ENCODE assay signal across 8 cellular contexts in the genomic region with DNA sequence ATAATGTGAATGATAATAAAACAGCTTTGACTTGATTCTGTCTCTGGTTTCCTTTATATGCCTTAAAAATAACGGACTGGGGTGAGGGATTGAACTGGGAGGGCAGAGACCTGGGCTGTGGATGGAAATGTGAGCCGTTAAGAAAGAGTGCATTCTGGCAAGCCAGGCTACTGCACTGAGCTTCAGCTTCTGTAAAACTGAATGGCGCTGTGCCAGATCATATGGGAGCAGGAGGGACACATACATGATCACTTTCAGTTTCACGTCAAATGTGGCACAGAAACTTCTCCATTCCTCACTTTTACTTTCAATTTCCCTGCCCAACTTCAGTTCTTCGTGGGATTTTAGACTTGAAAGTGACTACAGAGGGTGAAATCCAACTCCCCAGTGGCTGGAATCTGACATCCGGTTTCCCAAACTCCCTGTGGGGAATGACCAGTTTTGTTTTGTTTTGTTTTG. TPM values are rescaled to one million over a fixed set of nuclear protein-coding genes. Genes with fewer than 3 reads are reported as not detected.
DNase-seq lines count a peak whose midpoint lies in the region; ATAC-seq and TF ChIP-seq lines count a peak whose summit lies in the region.

No MANE protein-coding gene starts in this region.

- H3K27ac ChIP-seq in OCI-LY3 (ENCODE audit: low read length): peak overlapping the region; percentile 37
- peak overlapping the region; percentile 99 for H3K27ac ChIP-seq in fibroblast of lung (ENCODE audit: insufficient read depth, low read length)
- H3K27ac ChIP-seq in transverse colon: peak overlapping the region; percentile 87 to 91 (median 90)

- H3K4me1 ChIP-seq in OCI-LY3 (ENCODE audit: low read length): peaks cover 28% of the 10 kb centered on the region
- peaks cover 45% of the 10 kb centered on the region for H3K4me1 ChIP-seq in fibroblast of lung (ENCODE audit: control insufficient read depth, extremely low read depth, insufficient read depth, low read length)
- peaks cover 6 to 25% (median 19%) of the 10 kb centered on the region in 4 donors for H3K4me1 ChIP-seq in transverse colon

- H3K4me3 ChIP-seq in OCI-LY3 (ENCODE audit: low read length) (peak overlapping the region; percentile 89), fibroblast of lung (replicated peaks in 1 of 4; ENCODE audit: control extremely low read depth in 1 of 4, insufficient read depth in 1 of 4, low read depth in 3 of 4, low read length in 4 of 4) (peak overlapping the region; percentile 81 to 85 (median 84)), transverse colon (peak overlapping the region; percentile 45 to 75 (median 56))

- intact Hi-C loops in transverse colon (cut with DNase I; ENCODE audit: low total_unique reads): loop anchor here (2.0 to 5.0 kb wide), 2 partner anchors 17 to 73 kb away; partner anchors contain the start of gene MT1X

- in situ Hi-C loops in transverse colon (cut with MboI; ENCODE audit: low pct_ligation_motif_present in 1 of 4, low pct_unique_long_range_greater_than_20kb in 1 of 4, low sequenced_read_pairs in 3 of 4): no loop called here

- H3K9me3 ChIP-seq in OCI-LY3 (ENCODE audit: insufficient read depth, low read length) (no peaks in the 10 kb centered on the region), fibroblast of lung (ENCODE audit: control insufficient read depth, insufficient read depth, low read depth, low read length) (no peaks in the 10 kb centered on the region), transverse colon (no peaks in the 10 kb centered on the region)

- no peak for TF ChIP-seq POLR2A in transverse colon (IDR thresholded peaks at IDR 0.05)

- H3K4me2 ChIP-seq in OCI-LY3 (ENCODE audit: low read length) (peak overlapping the region; percentile 100), fibroblast of lung (ENCODE audit: extremely low read depth, insufficient read depth, low read length) (peak overlapping the region; percentile 90)

- no peak overlapping the region for H2AFZ ChIP-seq in OCI-LY3 (ENCODE audit: low read depth, low read length)
- H2AFZ ChIP-seq in fibroblast of lung (ENCODE audit: low read length): no peak overlapping the region

- H3K36me3 ChIP-seq in OCI-LY3 (replicated peaks; ENCODE audit: low read depth, low read length): no peaks in the 10 kb centered on the region
- no peaks in the 10 kb centered on the region for H3K36me3 ChIP-seq in fibroblast of lung (ENCODE audit: control insufficient read depth, insufficient read depth, low read length)
- H3K36me3 ChIP-seq in transverse colon: no peaks in the 10 kb centered on the region

- no peak for TF ChIP-seq EP300 in transverse colon (IDR thresholded peaks at IDR 0.05; ENCODE audit: low read depth)

- 1 to 4% methylated on average over 5 to 6 of the region's 6 CpGs for WGBS in transverse colon (ENCODE audit: low coverage in 1 of 2), 2 donors

- no peaks in the 10 kb centered on the region for H3K27me3 ChIP-seq in OCI-LY3 (ENCODE audit: low read depth, low read length)
- no peaks in the 10 kb centered on the region for H3K27me3 ChIP-seq in fibroblast of lung (ENCODE audit: control insufficient read depth, insufficient read depth, low read length)
- no peaks in the 10 kb centered on the region for H3K27me3 ChIP-seq in transverse colon

- peak overlapping the region; percentile 79 for H3K9ac ChIP-seq in OCI-LY3 (ENCODE audit: low read length)
- H3K9ac ChIP-seq in fibroblast of lung (ENCODE audit: insufficient read depth, low read length): peak overlapping the region; percentile 80

- TF ChIP-seq CTCF in OCI-LY3 (IDR thresholded peaks at IDR 0.05; ENCODE audit: low read depth, low read length) (no peak), fibroblast of lung (conservative IDR thresholded peaks at IDR 0.05 in 1 of 2, IDR thresholded peaks at IDR 0.05 in 1 of 2; ENCODE audit: low read depth in 1 of 2, low read length in 2 of 2) (peak in 1 of 2 donors; percentile 24), transverse colon (IDR thresholded peaks at IDR 0.05) (peak in 1 of 5 experiments; percentile 2)

- peak; percentile 47 for ATAC-seq in HG03066 (IDR thresholded peaks at IDR 0.05; ENCODE audit: low read depth, unreplicated experiment)

- H3K79me2 ChIP-seq in OCI-LY3 (ENCODE audit: low read length) (no peaks in the 10 kb centered on the region), fibroblast of lung (ENCODE audit: control insufficient read depth, insufficient read depth, low read length) (peaks cover 11% of the 10 kb centered on the region)

- peak; percentile 18 for DNase-seq in NCI-H2196 (lab: John Stamatoyannopoulos, UW; ENCODE audit: unreplicated experiment)
- DNase-seq in NCI-H2196 treated with DMSO at 0.1 percent for 48 hours (lab: John Stamatoyannopoulos, UW; ENCODE audit: unreplicated experiment): no peak
- DNase-seq in activated T-cell treated with anti-CD3 and anti-CD28 coated beads, Interleukin-2, amount 50 U/mL, for 1 hour: peak; percentile 54
- peak; percentile 85 to 94 for DNase-seq in fibroblast of lung (ENCODE audit: low read depth in 2 of 2)
- peak; percentile 50 for DNase-seq in occipital lobe (lab: John Stamatoyannopoulos, UW)
- DNase-seq in transverse colon: peak; percentile 86

- H4K20me1 ChIP-seq in OCI-LY3 (ENCODE audit: insufficient read depth, low read length) (no peaks in the 10 kb centered on the region), fibroblast of lung (ENCODE audit: control insufficient read depth, extremely low read depth, insufficient read depth, low read length) (no peaks in the 10 kb centered on the region)

RNA-seq across cellular contexts. Expression of gene MT2A, which starts 1.1 kb away (rescaled TPM):
- 76.5 and 113 TPM in 2 replicates for total RNA-seq in fibroblast of lung
- 49.2 and 225 TPM in 2 replicates for polyA plus RNA-seq in fibroblast of lung
- polyA plus RNA-seq in fibroblast of lung (2012): 1,082 and 3,263 TPM in 2 replicates
- 122 and 423 TPM in 2 replicates for polyA minus RNA-seq in fibroblast of lung (ENCODE audit: low replicate concordance)
- 2.3 TPM for total RNA-seq in occipital lobe
- total RNA-seq in transverse colon: 100 to 1,000 TPM in 2 of 4 donors, 10 to 100 TPM in 2; 68.8 to 459 (median 89.3) TPM

RNA-seq across cellular contexts. Expression of gene MT1E, which starts 16.1 kb away (rescaled TPM):
- total RNA-seq in fibroblast of lung (251 and 390 TPM in 2 replicates), occipital lobe (12.8 TPM), transverse colon (1,000 to 10,000 TPM in 1 of 4 donors, 100 to 1,000 TPM in 3; 109 to 1,058 (median 257) TPM)
- 465 and 572 TPM in 2 replicates for polyA plus RNA-seq in fibroblast of lung
- polyA plus RNA-seq in fibroblast of lung (2012): 540 and 543 TPM in 2 replicates
- polyA minus RNA-seq in fibroblast of lung (ENCODE audit: low replicate concordance): 165 and 234 TPM in 2 replicates

RNA-seq across cellular contexts. Expression of gene MT3, which starts 20.2 kb away (rescaled TPM):
- total RNA-seq in fibroblast of lung (not detected in 2 replicates), occipital lobe (8.6 TPM), transverse colon (1 to 10 TPM in 1 of 4 donors, not detected in 3; 4.2 TPM)
- not detected in 2 replicates for polyA plus RNA-seq in fibroblast of lung
- not detected in 2 replicates for polyA plus RNA-seq in fibroblast of lung (2012)
- not detected in 2 replicates for polyA minus RNA-seq in fibroblast of lung (ENCODE audit: low replicate concordance)

RNA-seq across cellular contexts. Expression of gene MT1M, which starts 23.0 kb away (rescaled TPM):
- total RNA-seq in fibroblast of lung: 18.5 and 58.8 TPM in 2 replicates
- polyA plus RNA-seq in fibroblast of lung: 6.9 and 8.5 TPM in 2 replicates
- 16.4 and 18.9 TPM in 2 replicates for polyA plus RNA-seq in fibroblast of lung (2012)
- polyA minus RNA-seq in fibroblast of lung (ENCODE audit: low replicate concordance): 6.3 and 8.2 TPM in 2 replicates
- total RNA-seq in occipital lobe: 1.4 TPM
- 10 to 100 TPM in 1 of 4 donors, 1 to 10 TPM in 2, not detected in 1; 2.7 to 48.3 (median 5.2) TPM for total RNA-seq in transverse colon

RNA-seq across cellular contexts. Expression of gene MT1A, which starts 29.0 kb away (rescaled TPM):
- total RNA-seq in fibroblast of lung (2.3 and 5.3 TPM in 2 replicates), occipital lobe (not detected), transverse colon (10 to 100 TPM in 1 of 4 donors, 1 to 10 TPM in 2, not detected in 1; 4.4 to 35.2 (median 4.9) TPM)
- polyA plus RNA-seq in fibroblast of lung: 2.9 and 4.8 TPM in 2 replicates
- 6.6 and 17.7 TPM in 2 replicates for polyA plus RNA-seq in fibroblast of lung (2012)
- 14.7 and 17.9 TPM in 2 replicates for polyA minus RNA-seq in fibroblast of lung (ENCODE audit: low replicate concordance)

Comparison
In these comparisons a context has a peak if more than half of its experiments do, and no peak if none do; other contexts are left out.
1. H3K27ac ChIP-seq: peak in every context shown above with its lines; median percentile 99 in fibroblast of lung; 90 in transverse colon; 37 in OCI-LY3.
2. RNA of gene MT2A, which starts 1.1 kb away (total RNA-seq): 76.5 to 113 TPM in fibroblast of lung and 68.8 to 459 TPM in transverse colon; 2.3 TPM in occipital lobe (single experiment); every median in the first group is over 10 times any median in the second.
3. Peak in every context shown above with its lines, with median percentiles within 50 percentile points of each other: H3K4me3 ChIP-seq.